ENCODE assay signal across 1 cellular context in the genomic region with DNA sequence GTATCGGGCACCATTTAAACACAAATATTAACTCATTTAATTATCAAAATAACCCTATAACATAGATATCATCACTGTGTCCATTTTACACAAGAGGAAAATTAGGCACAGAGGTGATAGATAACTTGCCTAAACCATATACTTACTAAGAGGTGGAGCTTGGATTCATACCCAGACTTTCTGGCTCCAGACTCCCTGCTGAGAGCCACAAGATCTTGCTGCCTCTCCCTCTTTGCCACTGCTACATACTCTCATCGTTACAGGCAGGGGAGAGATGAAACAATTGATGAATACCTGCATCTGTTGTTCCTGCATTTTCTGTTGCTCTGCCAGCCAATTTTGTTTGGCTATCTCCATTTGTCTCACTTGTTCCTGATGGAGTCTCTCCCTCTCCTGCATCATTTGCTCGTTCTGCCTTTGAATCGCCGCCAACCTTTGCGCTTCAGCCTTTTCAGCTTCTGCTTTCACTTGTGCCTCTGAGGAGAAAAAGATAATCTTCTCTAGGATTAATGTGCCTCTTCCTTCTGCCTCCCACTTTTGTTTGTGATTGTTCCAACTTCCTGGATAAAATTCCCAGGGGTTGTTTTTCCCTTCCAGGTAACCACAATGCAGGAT.
TF ChIP-seq lines count a peak whose summit lies in the region.

No MANE protein-coding gene starts in this region.

TF ChIP-seq in HCT116, 20 proteins besides CTCF, POLR2A, EP300 and RAD21 (continued from another document):
- TF ChIP-seq, protein P1, sequence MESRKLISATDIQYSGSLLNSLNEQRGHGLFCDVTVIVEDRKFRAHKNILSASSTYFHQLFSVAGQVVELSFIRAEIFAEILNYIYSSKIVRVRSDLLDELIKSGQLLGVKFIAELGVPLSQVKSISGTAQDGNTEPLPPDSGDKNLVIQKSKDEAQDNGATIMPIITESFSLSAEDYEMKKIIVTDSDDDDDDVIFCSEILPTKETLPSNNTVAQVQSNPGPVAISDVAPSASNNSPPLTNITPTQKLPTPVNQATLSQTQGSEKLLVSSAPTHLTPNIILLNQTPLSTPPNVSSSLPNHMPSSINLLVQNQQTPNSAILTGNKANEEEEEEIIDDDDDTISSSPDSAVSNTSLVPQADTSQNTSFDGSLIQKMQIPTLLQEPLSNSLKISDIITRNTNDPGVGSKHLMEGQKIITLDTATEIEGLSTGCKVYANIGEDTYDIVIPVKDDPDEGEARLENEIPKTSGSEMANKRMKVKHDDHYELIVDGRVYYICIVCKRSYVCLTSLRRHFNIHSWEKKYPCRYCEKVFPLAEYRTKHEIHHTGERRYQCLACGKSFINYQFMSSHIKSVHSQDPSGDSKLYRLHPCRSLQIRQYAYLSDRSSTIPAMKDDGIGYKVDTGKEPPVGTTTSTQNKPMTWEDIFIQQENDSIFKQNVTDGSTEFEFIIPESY (IDR thresholded peaks at IDR 0.05; ENCODE audit: extremely low read depth, insufficient replicate concordance, low read length): no peak
- TF ChIP-seq CEBPB (IDR thresholded peaks at IDR 0.05; ENCODE audit: low read depth): no peak
- no peak for TF ChIP-seq EGR1 (IDR thresholded peaks at IDR 0.05; ENCODE audit: low read depth)
- no peak for TF ChIP-seq SRF (IDR thresholded peaks at IDR 0.05; ENCODE audit: low read depth)
- TF ChIP-seq ZNF274 (IDR thresholded peaks at IDR 0.05; ENCODE audit: low read depth, low read length): no peak
- TF ChIP-seq SP1 (IDR thresholded peaks at IDR 0.05; ENCODE audit: low read depth): no peak
- peak; percentile 31 for TF ChIP-seq TCF7L2 (IDR thresholded peaks at IDR 0.05; ENCODE audit: borderline replicate concordance, extremely low read depth, insufficient read depth, insufficient read length)
- 0 out of 2 replicates have a peak, but pooled peaks have one; percentile 5 for TF ChIP-seq CBX3 (IDR thresholded peaks at IDR 0.05; ENCODE audit: low read depth)
TF ChIP-seq in HCT116: peak in this region for 2.
